Comparison of ENCODE assay signal across 18 cellular contexts in the genomic region with DNA sequence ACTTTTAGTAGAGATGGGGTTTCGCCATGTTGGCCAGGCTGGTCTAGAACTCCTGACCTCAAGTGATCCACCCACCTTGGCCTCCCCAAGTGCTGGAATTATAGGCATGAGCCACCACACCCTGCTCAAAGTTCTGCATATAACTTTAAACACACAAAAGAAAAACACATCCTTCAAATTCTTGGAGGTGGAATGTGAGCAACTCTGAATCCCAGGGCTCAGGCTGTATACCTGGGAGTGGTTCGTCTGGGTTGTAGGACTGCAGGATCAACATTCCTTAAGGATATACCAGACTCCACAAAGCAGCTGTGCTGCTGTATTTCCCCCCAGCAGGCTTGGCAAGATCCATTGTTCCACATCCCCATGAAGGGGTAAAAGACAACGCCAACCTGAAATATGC. TPM values are rescaled to one million over a fixed set of nuclear protein-coding genes. Genes with fewer than 3 reads are reported as not detected.
DNase-seq lines count a peak whose midpoint lies in the region; ATAC-seq and TF ChIP-seq lines count a peak whose summit lies in the region.
"Had no signal": no experiment of that assay in that cellular context is flagged by ENCODE, and none has a peak within 500 bp of the region (broad histone marks: within the 10 kb centered on the region; RNA-seq: fewer than 3 reads in every experiment).

No MANE protein-coding gene starts in this region.

- no peak for TF ChIP-seq EP300 in transverse colon (IDR thresholded peaks at IDR 0.05; ENCODE audit: low read depth)

- H2AK5ac ChIP-seq in mesendoderm (ENCODE audit: low read length) = no peak overlapping the region

- no CpG with 5 or more reads among the region's 3 CpGs for WGBS in mesendoderm (ENCODE audit: extremely low coverage, insufficient coverage, low lambda C conversion rate)
- WGBS in transverse colon (ENCODE audit: low coverage in 1 of 2), 2 donors = 55% methylated on average over 3 of the region's 3 CpGs; no CpG with 5 or more reads in 1 of the 2 donors

- intact Hi-C loops in transverse colon (cut with DNase I; ENCODE audit: low total_unique reads) = loop anchor here (1.0 to 10.0 kb wide), 2 partner anchors 107 to 1058 kb away; partner anchors contain the start of gene EMSY

- no peak overlapping the region for H4K5ac ChIP-seq in mesendoderm (ENCODE audit: low read length)

- no peak for ATAC-seq in HG03045 (IDR thresholded peaks at IDR 0.05; ENCODE audit: unreplicated experiment)
- ATAC-seq: stimulated activated naive CD8-positive, alpha-beta T cell treated with anti-CD3 and anti-CD28 coated beads, Interleukin-15, amount 100 ng/mL, for 72 hours had no signal

- H3K27me3 ChIP-seq in mesendoderm (ENCODE audit: insufficient read depth, low read length, poor library complexity) (no peaks in the 10 kb centered on the region), transverse colon (no peaks in the 10 kb centered on the region)
- H3K27me3 ChIP-seq: breast epithelium had no signal

- no peaks in the 10 kb centered on the region for H3K79me2 ChIP-seq in mesendoderm (ENCODE audit: control insufficient read depth, insufficient read depth, low read length)

- peak overlapping the region; percentile 26 for H3K9ac ChIP-seq in mesendoderm (ENCODE audit: low read length)

- peak overlapping the region; percentile 84 for H2BK5ac ChIP-seq in mesendoderm (ENCODE audit: low read length)

- H3K4me2 ChIP-seq in mesendoderm (ENCODE audit: low read length) = no peak overlapping the region

- peak overlapping the region; percentile 32 for H2BK120ac ChIP-seq in mesendoderm (ENCODE audit: low read depth, low read length)

- H3K56ac ChIP-seq in mesendoderm (ENCODE audit: low read length) = peak overlapping the region; percentile 68

- in situ Hi-C loops in transverse colon (cut with MboI; ENCODE audit: low pct_ligation_motif_present in 1 of 4, low pct_unique_long_range_greater_than_20kb in 1 of 4, low sequenced_read_pairs in 3 of 4) = loop anchor here in 3 of 4 donors (5.0 to 10.0 kb wide), 3 partner anchors 52 to 112 kb away; no protein-coding TSS in a partner anchor

- H3K18ac ChIP-seq in mesendoderm (ENCODE audit: low read length) = peak overlapping the region; percentile 35

- peak; percentile 42 for DNase-seq in LHCN-M2 (ENCODE audit: low read depth)
- DNase-seq in astrocyte of the hippocampus (ENCODE audit: low read depth, low spot score) = peak; percentile 46
- peak; percentile 94 for DNase-seq in mesendoderm
- peak; percentile 52 for DNase-seq in transverse colon
- no peak for DNase-seq in iPS-NIHi11 (ENCODE audit: low spot score)
- DNase-seq in DMS79 (lab: John Stamatoyannopoulos, UW) = no peak
- DNase-seq in NCI-H1694 treated with DMSO at 0.1 percent for 48 hours (lab: John Stamatoyannopoulos, UW) = no peak
- DNase-seq: activated CD4-positive, alpha-beta T cell treated with anti-CD3 and anti-CD28 coated beads for 4 hours; GF-D8; hypothalamus; NCI-H774; nucleus accumbens; stimulated activated CD4-positive, alpha-beta T cell treated with anti-CD3 and anti-CD28 coated beads, Interleukin-1b, Interleukin-23, amount 100 ng/mL, for 48 hours; stimulated activated naive CD8-positive, alpha-beta T cell treated with anti-CD3 and anti-CD28 coated beads, Interleukin-15, amount 100 ng/mL, for 72 hours; SW 1271 had no signal

- no peak overlapping the region for H4K8ac ChIP-seq in mesendoderm (ENCODE audit: low read depth, low read length)

- H3K36me3 ChIP-seq in mesendoderm (ENCODE audit: control insufficient read depth, insufficient read depth, low read length) (no peaks in the 10 kb centered on the region), transverse colon (no peaks in the 10 kb centered on the region)
- H3K36me3 ChIP-seq: breast epithelium, HAP-1 had no signal

- no peak overlapping the region for H3K23ac ChIP-seq in mesendoderm (ENCODE audit: low read length)

- no peak overlapping the region for H3K4ac ChIP-seq in mesendoderm (ENCODE audit: low read depth, low read length)

- H3K4me1 ChIP-seq in mesendoderm (ENCODE audit: control insufficient read depth, low read depth, low read length) (peaks cover 5% of the 10 kb centered on the region), transverse colon (peaks cover 0 to 42% (median 18%) of the 10 kb centered on the region in 4 donors)

- peak overlapping the region; percentile 65 for H2BK15ac ChIP-seq in mesendoderm (replicated peaks; ENCODE audit: low read depth)

- H3K27ac ChIP-seq in mesendoderm (ENCODE audit: low read depth, low read length) (peak overlapping the region; percentile 89), transverse colon (peak overlapping the region; percentile 51 to 75 (median 64))

- H3K4me3 ChIP-seq in mesendoderm (ENCODE audit: low read length) = no peak overlapping the region
- H3K4me3 ChIP-seq in transverse colon = no peak overlapping the region
- H3K4me3 ChIP-seq: breast epithelium, HAP-1 had no signal

- H3K9me3 ChIP-seq in transverse colon = no peaks in the 10 kb centered on the region
- H3K9me3 ChIP-seq: breast epithelium, HAP-1 had no signal

- TF ChIP-seq CTCF in transverse colon (IDR thresholded peaks at IDR 0.05) = no peak

- H3K79me1 ChIP-seq in mesendoderm (ENCODE audit: low read length) = no peaks in the 10 kb centered on the region

- no peak for TF ChIP-seq POLR2A in transverse colon (IDR thresholded peaks at IDR 0.05)

RNA-seq across cellular contexts. Expression of gene RPS3, which starts 12.4 kb away (rescaled TPM):
- total RNA-seq in LHCN-M2 (2014; rRNA removed) (996 and 1,030 TPM in 2 replicates), transverse colon (1,000 to 10,000 TPM in 1 of 4 donors, 100 to 1,000 TPM in 3; 492 to 1,045 (median 813) TPM)
- polyA plus RNA-seq in LHCN-M2 (2012) = 2,967 TPM
- polyA plus RNA-seq in mesendoderm (2013, experiment 1 of 2) = 6,635 TPM
- 6,755 TPM for polyA plus RNA-seq in mesendoderm (2013, experiment 2 of 2)

RNA-seq across cellular contexts. Expression of gene ARRB1, which starts 35.5 kb away (rescaled TPM):
- total RNA-seq in LHCN-M2 (2014; rRNA removed) (16.7 and 22.4 TPM in 2 replicates), transverse colon (10 to 100 TPM; 55.7 to 88.2 (median 78.0) TPM)
- polyA plus RNA-seq in LHCN-M2 (2012) = 20.4 TPM
- 42.6 TPM for polyA plus RNA-seq in mesendoderm (2013, experiment 1 of 2)
- 43.2 TPM for polyA plus RNA-seq in mesendoderm (2013, experiment 2 of 2)

RNA-seq across cellular contexts. Expression of gene KLHL35, which starts 46.1 kb away (rescaled TPM):
- 5.7 and 10.1 TPM in 2 replicates for total RNA-seq in LHCN-M2 (2014; rRNA removed)
- 5.2 TPM for polyA plus RNA-seq in LHCN-M2 (2012)
- polyA plus RNA-seq in mesendoderm (2013, experiment 1 of 2) = 0.13 TPM
- polyA plus RNA-seq in mesendoderm (2013, experiment 2 of 2) = 0.22 TPM
- total RNA-seq in transverse colon = under 1 TPM in 2 of 4 donors, not detected in 2; 0.27 to 0.32 TPM

Comparison
In these comparisons a context has a peak if more than half of its experiments do, and no peak if none do; other contexts are left out.
1. DNase-seq: peak in LHCN-M2 (single experiment), astrocyte of the hippocampus (single experiment), mesendoderm (single experiment) and transverse colon (single experiment); none in iPS-NIHi11 (single experiment), DMS79 (single experiment) and NCI-H1694 treated with DMSO at 0.1 percent for 48 hours (single experiment).